9 cellular contexts compared by ENCODE assay signal in genomic region chr12:32270818-32271710, GRCh38.
DNase-seq lines count a peak whose midpoint lies in the region; ATAC-seq and TF ChIP-seq lines count a peak whose summit lies in the region.
"Had no signal": no experiment of that assay in that cellular context is flagged by ENCODE, and none has a peak within 500 bp of the region (broad histone marks: within the 10 kb centered on the region; RNA-seq: fewer than 3 reads in every experiment).

No MANE protein-coding gene starts in this region.

- H3K4me3 ChIP-seq in RWPE2 (ENCODE audit: severe bottlenecking): no peak overlapping the region
- no peak overlapping the region for H3K4me3 ChIP-seq in trophoblast cell (ENCODE audit: low read depth, low read length)
- no peak overlapping the region for H3K4me3 ChIP-seq in H7 (ENCODE audit: insufficient read depth, low read depth, low read length)

- H2AK5ac ChIP-seq in trophoblast cell (ENCODE audit: low read length): no peak overlapping the region

- peak; percentile 63; the same call in 2 of the 3 replicates for ATAC-seq in RWPE2 (ENCODE audit: low read depth)
- ATAC-seq in HG03139 (IDR thresholded peaks at IDR 0.05; ENCODE audit: unreplicated experiment): no peak

- H3K27ac ChIP-seq in RWPE2 (ENCODE audit: poor library complexity, severe bottlenecking) (peak overlapping the region; percentile 7), trophoblast cell (ENCODE audit: low read depth, low read length) (peak overlapping the region; percentile 22)
- H3K27ac ChIP-seq: epithelial cell of prostate had no signal

- H3K4me1 ChIP-seq in RWPE2 (ENCODE audit: insufficient read depth, poor library complexity, severe bottlenecking) (peaks cover 7% of the 10 kb centered on the region), trophoblast cell (ENCODE audit: control insufficient read depth in 1 of 2, insufficient read depth in 2 of 2, low read length in 2 of 2) (peaks cover 5 to 8% of the 10 kb centered on the region in 2 experiments)

- no peak overlapping the region for H3K4me2 ChIP-seq in trophoblast cell (ENCODE audit: low read length)

- H3K79me2 ChIP-seq in trophoblast cell (ENCODE audit: control insufficient read depth, insufficient read depth, low read length, poor library complexity): no peaks in the 10 kb centered on the region

- H3K18ac ChIP-seq in trophoblast cell (ENCODE audit: low read length): no peak overlapping the region

- no peaks in the 10 kb centered on the region for H3K27me3 ChIP-seq in RWPE2 (ENCODE audit: insufficient read depth, poor library complexity, severe bottlenecking)
- H3K27me3 ChIP-seq in trophoblast cell (ENCODE audit: insufficient read depth, low read length): no peaks in the 10 kb centered on the region
- no peaks in the 10 kb centered on the region for H3K27me3 ChIP-seq in H7 (ENCODE audit: control insufficient read depth, insufficient read depth, low read length)

- peak; percentile 73 for DNase-seq in EL
- no peak for DNase-seq in RWPE2 (ENCODE audit: low spot score)
- peak; percentile 36 for DNase-seq in foreskin melanocyte
- no peak for DNase-seq in trophoblast cell
- DNase-seq in activated gamma-delta T cell treated with Interleukin-2 at 50 U/mL for 16 hours: no peak
- no peak for DNase-seq in H7
- no peak for DNase-seq in iPS-NIHi11 (ENCODE audit: low spot score)

- no peak overlapping the region for H3K23ac ChIP-seq in trophoblast cell (ENCODE audit: low read length)

- no peaks in the 10 kb centered on the region for H3K36me3 ChIP-seq in RWPE2 (ENCODE audit: low read depth)
- no peaks in the 10 kb centered on the region for H3K36me3 ChIP-seq in trophoblast cell (ENCODE audit: control insufficient read depth in 1 of 2, insufficient read depth in 2 of 2, low read length in 2 of 2)
- peaks cover 2% of the 10 kb centered on the region; the same call in 1 of the 2 replicates for H3K36me3 ChIP-seq in H7 (replicated peaks; ENCODE audit: control insufficient read depth, insufficient read depth, low read length)

- peaks cover 3% of the 10 kb centered on the region for H3K79me1 ChIP-seq in trophoblast cell (ENCODE audit: low read length)

- H4K12ac ChIP-seq in trophoblast cell (ENCODE audit: low read depth, low read length): no peak overlapping the region

- H2BK12ac ChIP-seq in trophoblast cell (ENCODE audit: low read length): peak overlapping the region; percentile 36

- no peak overlapping the region for H3K4ac ChIP-seq in trophoblast cell (ENCODE audit: low read depth, low read length)

- peak overlapping the region; percentile 56 for H2BK5ac ChIP-seq in trophoblast cell (ENCODE audit: low read depth, low read length, poor library complexity)

- H3K14ac ChIP-seq in trophoblast cell (ENCODE audit: low read length): peak overlapping the region; percentile 43

- no peak for TF ChIP-seq CTCF in RWPE2 (IDR thresholded peaks at IDR 0.05; ENCODE audit: poor library complexity, severe bottlenecking)

- no peak overlapping the region for H4K91ac ChIP-seq in trophoblast cell (ENCODE audit: low read depth, low read length)

- H3K9ac ChIP-seq in trophoblast cell (ENCODE audit: low read length): no peak overlapping the region

- H3K9me3 ChIP-seq in RWPE2 (ENCODE audit: severe bottlenecking): no peaks in the 10 kb centered on the region
- no peaks in the 10 kb centered on the region for H3K9me3 ChIP-seq in trophoblast cell (ENCODE audit: insufficient read depth, low read depth, low read length)

- H4K8ac ChIP-seq in trophoblast cell (ENCODE audit: low read depth, low read length): no peak overlapping the region

- no CpG with 5 or more reads among the region's 10 CpGs for WGBS in trophoblast cell (ENCODE audit: extremely low coverage, insufficient coverage, insufficient read length)

- H2AFZ ChIP-seq in trophoblast cell (ENCODE audit: insufficient read depth, low read length, poor library complexity): no peak overlapping the region

- peak overlapping the region; percentile 31 for H2BK120ac ChIP-seq in trophoblast cell (ENCODE audit: insufficient read depth, low read length, poor library complexity)

Comparison
In these comparisons a context has a peak if more than half of its experiments do, and no peak if none do; other contexts are left out.
1. DNase-seq: peak in EL (single experiment) and foreskin melanocyte (single experiment); none in RWPE2 (single experiment), trophoblast cell (0 of 2), activated gamma-delta T cell treated with Interleukin-2 at 50 U/mL for 16 hours (single experiment), H7 (single experiment) and iPS-NIHi11 (single experiment).